ENCODE assay signal across 13 cellular contexts in the genomic region with DNA sequence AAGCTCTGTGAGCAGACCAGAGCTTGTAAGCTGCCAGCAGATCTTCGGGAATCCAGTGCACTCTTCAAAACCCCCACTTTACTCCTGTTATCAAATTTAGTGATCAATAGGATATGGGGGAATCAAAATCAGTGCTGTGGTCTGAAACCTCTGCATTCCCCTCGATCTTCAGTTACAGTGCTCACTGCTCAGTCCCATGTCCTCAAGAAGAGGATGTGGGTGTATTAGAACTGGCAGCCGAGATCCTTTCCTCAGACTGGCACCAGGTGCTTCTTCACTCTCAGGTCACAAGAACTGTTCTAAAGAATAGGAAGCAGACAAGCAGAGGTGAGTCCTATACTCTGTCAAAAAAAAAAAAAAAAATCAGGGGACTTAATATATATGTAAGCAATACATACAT.
"Had no signal": no experiment of that assay in that cellular context is flagged by ENCODE, and none has a peak within 500 bp of the region (broad histone marks: within the 10 kb centered on the region; RNA-seq: fewer than 3 reads in every experiment).

No MANE protein-coding gene starts in this region.

- DNase-seq: activated CD4-positive, alpha-beta T cell treated with anti-CD3 and anti-CD28 coated beads, Interleukin-2, amount 50 U/mL, for 4 hours; activated gamma-delta T cell treated with Interleukin-2 at 50 U/mL for 16 hours; activated T-cell treated with anti-CD3 and anti-CD28 coated beads, Interleukin-2, amount 50 U/mL, for 4 hours; aorta; brain microvascular endothelial cell; gastrocnemius medialis; head of caudate nucleus; lower lobe of right lung; stimulated activated naive CD4-positive, alpha-beta T cell had no signal

- H3K27ac Mint-ChIP-seq: mesothelial cell of epicardium; T-helper 1 cell treated with Interleukin-12 subunit alpha and Interleukin-12 subunit beta and Interleukin-4 antibody, amounts not matched to agents 30 μg/mL and 1 μg/mL, for 36 hours had no signal

- H3K9me3 Mint-ChIP-seq: activated T-cell treated with anti-CD3 and anti-CD28 coated beads, Interleukin-2, amount 50 U/mL, for 4 hours; mesothelial cell of epicardium; neural crest cell; T-helper 1 cell treated with Interleukin-12 subunit alpha and Interleukin-12 subunit beta and Interleukin-4 antibody, amounts not matched to agents 30 μg/mL and 1 μg/mL, for 36 hours had no signal

- H3K4me3 Mint-ChIP-seq: activated T-cell treated with anti-CD3 and anti-CD28 coated beads, Interleukin-2, amount 50 U/mL, for 4 hours; mesothelial cell of epicardium; neural crest cell; T-helper 1 cell treated with Interleukin-12 subunit alpha and Interleukin-12 subunit beta and Interleukin-4 antibody, amounts not matched to agents 30 μg/mL and 1 μg/mL, for 36 hours had no signal

- H3K4me1 Mint-ChIP-seq: neural crest cell had no signal

- ATAC-seq: esophagus mucosa, gastrocnemius medialis, lower lobe of right lung had no signal
